8 cellular contexts compared by ENCODE assay signal in the genomic region with DNA sequence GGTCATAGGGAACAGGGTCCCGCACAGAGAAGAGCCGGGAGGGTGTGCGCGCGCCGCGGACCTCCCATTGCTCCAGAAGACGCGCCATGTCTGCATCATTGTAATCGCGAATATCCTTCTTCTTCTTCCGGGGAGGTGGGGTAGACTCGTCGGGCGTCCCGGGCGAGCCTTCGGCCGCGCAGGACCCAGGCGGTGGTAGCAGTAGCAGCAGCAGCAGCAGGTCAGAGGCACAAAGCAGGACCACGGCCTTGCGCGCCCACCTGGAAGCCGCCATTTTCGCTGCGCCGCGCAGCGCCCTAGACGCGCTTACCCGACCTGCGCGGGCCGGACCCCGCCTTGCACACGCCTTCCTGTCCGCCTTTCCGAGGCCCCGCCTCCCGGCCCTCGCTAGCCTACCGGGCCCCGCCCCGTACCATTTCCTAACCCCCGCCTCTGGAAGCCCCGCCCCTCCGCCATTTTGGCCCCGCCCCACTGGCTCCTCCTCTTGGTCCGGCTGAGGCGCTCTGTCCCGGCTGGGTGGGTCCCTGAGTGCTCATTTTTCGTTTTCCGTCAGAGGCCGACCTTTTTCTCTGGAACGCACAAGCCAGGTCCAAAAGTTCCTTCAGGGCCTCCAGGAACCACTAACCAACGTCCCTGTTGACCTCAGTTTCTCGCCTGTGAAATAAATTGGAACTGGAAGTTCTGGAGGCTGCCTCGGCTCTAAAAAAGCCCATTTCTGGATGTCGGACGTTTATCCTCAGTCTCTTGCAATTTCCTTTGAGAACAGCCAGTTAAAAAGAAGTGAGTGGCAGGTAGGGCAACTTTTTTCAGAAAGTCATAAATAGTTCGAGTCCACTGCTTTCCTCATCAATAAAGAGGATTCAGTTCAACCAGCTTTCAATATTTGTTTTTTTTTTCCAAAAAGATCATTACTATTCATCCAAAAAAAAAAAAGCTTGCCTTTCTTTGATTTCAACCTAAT. TPM values are rescaled to one million over a fixed set of nuclear protein-coding genes. Genes with fewer than 3 reads are reported as not detected.
A peak's percentile ranks its signal among the peaks of the same experiment; 100 is the strongest.
DNase-seq lines count a peak whose midpoint lies in the region; ATAC-seq and TF ChIP-seq lines count a peak whose summit lies in the region.

Gene MESD, minus strand, starts transcription at position 302 of the 961 bp plus-strand sequence. Its CDS starts 28 bp downstream, at position 274.

- peaks cover 42% of the 10 kb centered on the region for H3K4me1 ChIP-seq in psoas muscle
- no peaks in the 10 kb centered on the region for H3K4me1 ChIP-seq in urinary bladder (ENCODE audit: insufficient read depth)

- DNase-seq in NCI-H187 treated with DMSO at 0.1 percent for 48 hours (lab: John Stamatoyannopoulos, UW) (peak; percentile 20), T-helper 2 cell (peak; percentile 90 to 98 (median 97)), left ventricle myocardium superior (peak; percentile 99), psoas muscle (peak; percentile 98 to 99)

- intact Hi-C loops in left ventricle myocardium superior (cut with micrococcal nuclease): no loop called here
- intact Hi-C loops in psoas muscle (cut with DNase I): loop anchor here in 1 of 2 donors (10.0 kb wide), 1 partner anchor 275 kb away; no protein-coding TSS in a partner anchor

- no peaks in the 10 kb centered on the region for H3K9me3 ChIP-seq in psoas muscle

- WGBS in psoas muscle, 3 donors: 1% methylated on average over 42 to 63 of the region's 63 CpGs
- WGBS in urinary bladder: under 1% methylated on average over 63 of the region's 63 CpGs

- ATAC-seq in GM18505 (IDR thresholded peaks at IDR 0.05; ENCODE audit: unreplicated experiment) (peak; percentile 95), HG02970 (IDR thresholded peaks at IDR 0.05; ENCODE audit: low FRiP score, unreplicated experiment) (peak; percentile 99), left ventricle myocardium superior (peak; percentile 98), psoas muscle (peak; percentile 99 to 100 (median 100))

- TF ChIP-seq CTCF in psoas muscle (IDR thresholded peaks at IDR 0.05): no peak

- H3K36me3 ChIP-seq in psoas muscle (ENCODE audit: insufficient read depth in 1 of 2, low read depth in 1 of 2): no peaks in the 10 kb centered on the region
- no peaks in the 10 kb centered on the region for H3K36me3 ChIP-seq in urinary bladder (ENCODE audit: insufficient read depth)

- H3K27ac ChIP-seq in angular gyrus (ENCODE audit: low read depth, low read length): peak within 1 kb of the TSS; percentile 94
- H3K27ac ChIP-seq in psoas muscle: peak within 1 kb of the TSS; percentile 90
- H3K27ac ChIP-seq in urinary bladder (ENCODE audit: low read depth): peak within 1 kb of the TSS; percentile 90

- no peaks in the 10 kb centered on the region for H3K27me3 ChIP-seq in psoas muscle (ENCODE audit: insufficient read depth in 3 of 3, low read length in 2 of 3)

- H3K4me3 ChIP-seq in psoas muscle: peak within 1 kb of the TSS; percentile 94
- peak within 1 kb of the TSS; percentile 58 for H3K4me3 ChIP-seq in urinary bladder (ENCODE audit: low read depth, low read length)

- TF ChIP-seq POLR2A in GM18505 (IDR thresholded peaks at IDR 0.05; ENCODE audit: borderline replicate concordance, extremely low read depth, insufficient read depth, insufficient read length): peak; percentile 96

RNA-seq across cellular contexts. Expression of gene MESD, which starts in this region (rescaled TPM):
- total RNA-seq in left ventricle myocardium superior: 14.4 TPM
- 1 to 10 TPM; 5.3 to 9.4 (median 6.5) TPM for total RNA-seq in psoas muscle
- polyA plus RNA-seq in psoas muscle: 1 to 10 TPM; 4.6 to 8.6 (median 7.1) TPM
- 24.8 TPM for total RNA-seq in urinary bladder
- 17.7 TPM for polyA plus RNA-seq in urinary bladder

Comparison
In these comparisons a context has a peak if more than half of its experiments do, and no peak if none do; other contexts are left out.
1. Peak in every context shown above with its lines: DNase-seq, ATAC-seq, H3K4me3 ChIP-seq and H3K27ac ChIP-seq.
2. DNase-seq: peak in every context shown above with its lines; median percentile 99 in left ventricle myocardium superior; 98 in psoas muscle; 97 in T-helper 2 cell; 20 in NCI-H187 treated with DMSO at 0.1 percent for 48 hours.